Comparison of ENCODE assay signal across 17 cellular contexts in genomic region chr15:99508807-99509311, GRCh38. TPM values are rescaled to one million over a fixed set of nuclear protein-coding genes. Genes with fewer than 3 reads are reported as not detected.
A peak's percentile ranks its signal among the peaks of the same experiment; 100 is the strongest.
DNase-seq lines count a peak whose midpoint lies in the region; ATAC-seq and TF ChIP-seq lines count a peak whose summit lies in the region.
"Had no signal": no experiment of that assay in that cellular context is flagged by ENCODE, and none has a peak within 500 bp of the region (broad histone marks: within the 10 kb centered on the region; RNA-seq: fewer than 3 reads in every experiment).

No MANE protein-coding gene starts in this region.

- H3K27me3 ChIP-seq in gastroesophageal sphincter (no peaks in the 10 kb centered on the region), stomach (no peaks in the 10 kb centered on the region)
- H3K27me3 ChIP-seq: vagina had no signal

- intact Hi-C loops in stomach (cut with DNase I; ENCODE audit: low total_unique reads) = no loop called here

- DNase-seq in GM12864 (ENCODE audit: low read depth) (peak; percentile 66), stomach (no peak), NCI-H524 treated with DMSO at 0.1 percent for 48 hours (lab: John Stamatoyannopoulos, UW) (no peak), RPMI8226 (no peak), NCI-H2107 treated with DMSO at 0.1 percent for 48 hours (lab: John Stamatoyannopoulos, UW; ENCODE audit: unreplicated experiment) (no peak)
- DNase-seq: activated effector memory CD4-positive, alpha-beta T cell treated with Interleukin-2 at 50 U/mL for 16 hours; DMS79 treated with DMSO at 0.1 percent for 48 hours; kidney glomerular epithelial cell; naive thymus-derived CD4-positive, alpha-beta T cell; NCI-H1694 treated with DMSO at 0.1 percent for 48 hours; NCI-H510A treated with DMSO at 0.1 percent for 48 hours; stimulated activated CD8-positive, alpha-beta memory T cell treated with anti-CD3 and anti-CD28 coated beads, Interleukin-4, amount 100 ng/mL, for 48 hours; WERI-Rb-1 had no signal

- TF ChIP-seq EP300 in gastroesophageal sphincter (IDR thresholded peaks at IDR 0.05) = no peak
- no peak for TF ChIP-seq EP300 in stomach (IDR thresholded peaks at IDR 0.05)

- H3K27ac ChIP-seq in gastroesophageal sphincter (peak overlapping the region; percentile 58 to 83 (median 82)), stomach (peak overlapping the region in 3 of 5 donors; percentile 52 to 76 (median 69))
- H3K27ac ChIP-seq: KMS-11, vagina, WERI-Rb-1 had no signal

- H3K36me3 Mint-ChIP-seq in IgD-negative memory B cell = no peaks in the 10 kb centered on the region

- H3K27me3 Mint-ChIP-seq in IgD-negative memory B cell = no peaks in the 10 kb centered on the region

- TF ChIP-seq CTCF in GM12864 (IDR thresholded peaks at IDR 0.05; ENCODE audit: low read depth, low read length, missing control alignments) (no peak), gastroesophageal sphincter (IDR thresholded peaks at IDR 0.05) (no peak), stomach (IDR thresholded peaks at IDR 0.05) (no peak)

- no peaks in the 10 kb centered on the region for H3K9me3 Mint-ChIP-seq in IgD-negative memory B cell

- no peaks in the 10 kb centered on the region for H3K9me3 ChIP-seq in gastroesophageal sphincter
- no peaks in the 10 kb centered on the region for H3K9me3 ChIP-seq in stomach
- H3K9me3 ChIP-seq: vagina had no signal

- TF ChIP-seq POLR2A in gastroesophageal sphincter (IDR thresholded peaks at IDR 0.05) (no peak), stomach (IDR thresholded peaks at IDR 0.05) (no peak)

- H3K4me3 Mint-ChIP-seq in IgD-negative memory B cell = peak overlapping the region in 3 of 4 donors; percentile 55 to 87 (median 86)

- peaks cover 3 to 75% (median 19%) of the 10 kb centered on the region in 3 donors for H3K4me1 ChIP-seq in gastroesophageal sphincter
- peaks cover 5 to 52% (median 25%) of the 10 kb centered on the region in 4 donors for H3K4me1 ChIP-seq in stomach

- peak overlapping the region; percentile 71 to 96 (median 92) for H3K27ac Mint-ChIP-seq in IgD-negative memory B cell

- 100% methylated on average over 1 of the region's 4 CpGs; no CpG with 5 or more reads in 1 of the 2 donors for WGBS in gastroesophageal sphincter (ENCODE audit: low coverage in 1 of 2), 2 donors
- 91 to 97% (median 92%) methylated on average over 3 to 4 of the region's 4 CpGs for WGBS in stomach, 5 donors

- H3K4me3 ChIP-seq in GM12864 (ENCODE audit: low read depth, low read length) (peak overlapping the region; percentile 37), gastroesophageal sphincter (no peak overlapping the region), stomach (no peak overlapping the region)
- H3K4me3 ChIP-seq: vagina had no signal

- ATAC-seq in gastroesophageal sphincter = no peak
- ATAC-seq: naive thymus-derived CD4-positive, alpha-beta T cell had no signal

- peaks cover 62 to 85% (median 78%) of the 10 kb centered on the region in 3 donors for H3K4me1 Mint-ChIP-seq in IgD-negative memory B cell

- H3K36me3 ChIP-seq in gastroesophageal sphincter (no peaks in the 10 kb centered on the region), stomach (no peaks in the 10 kb centered on the region)
- H3K36me3 ChIP-seq: vagina, WERI-Rb-1 had no signal

RNA-seq across cellular contexts. Expression of gene MEF2A, which starts 56.9 kb away (rescaled TPM):
- 53.9 TPM for polyA plus RNA-seq in IgD-negative memory B cell
- total RNA-seq in gastroesophageal sphincter = 100 to 1,000 TPM in 2 of 4 donors, 10 to 100 TPM in 2; 68.8 to 133 (median 95.7) TPM
- 10 to 100 TPM; 17.7 to 85.2 (median 60.8) TPM for total RNA-seq in stomach
- polyA plus RNA-seq in stomach = 10 to 100 TPM; 11.0 to 12.2 (median 11.4) TPM
